ENCODE assay signal across 8 cellular contexts in the genomic region with DNA sequence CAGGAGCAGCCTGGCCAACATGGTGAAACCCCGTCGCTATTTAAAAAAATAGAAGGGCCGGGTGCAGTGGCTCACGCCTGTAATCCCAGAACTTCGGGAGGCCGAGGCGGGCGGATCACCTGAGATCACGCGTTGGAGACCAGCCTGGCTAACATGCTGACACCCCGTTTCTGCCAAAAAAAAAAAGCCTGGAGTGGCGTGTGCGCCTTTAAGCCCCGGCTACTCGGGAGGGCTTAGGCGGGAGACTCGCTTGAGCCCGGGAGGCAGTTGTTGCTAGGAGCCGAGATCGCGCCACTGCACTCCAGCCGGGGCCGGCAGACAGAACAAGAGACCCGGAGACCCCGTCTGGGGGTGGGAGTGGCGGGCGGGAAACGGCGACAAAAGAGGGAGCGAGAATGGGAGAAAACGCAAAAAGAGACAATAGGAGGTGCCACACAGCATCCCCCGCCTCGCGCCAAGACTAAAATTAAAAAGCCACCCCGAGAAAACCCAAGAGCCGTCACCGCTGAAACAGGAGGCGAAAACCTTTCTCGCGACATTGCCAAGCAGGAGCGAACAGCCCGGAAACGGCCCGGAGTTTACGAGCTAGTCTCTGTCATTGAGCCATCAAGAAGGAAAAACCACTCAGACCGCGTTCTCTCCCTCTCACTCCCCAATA. TPM values are rescaled to one million over a fixed set of nuclear protein-coding genes. Genes with fewer than 3 reads are reported as not detected.
DNase-seq lines count a peak whose midpoint lies in the region; ATAC-seq and TF ChIP-seq lines count a peak whose summit lies in the region.
"Not testable (repeated sequence)": the region's sequence is repeated elsewhere in the genome, so short reads cannot be mapped to it uniquely, and the experiment has no call there.

No MANE protein-coding gene starts in this region.

- H3K27ac Mint-ChIP-seq in T-helper 17 cell = peak overlapping the region; percentile 70
- peak overlapping the region; percentile 81 for H3K27ac Mint-ChIP-seq in activated naive CD8-positive, alpha-beta T cell

- not testable (repeated sequence) for H3K9me3 Mint-ChIP-seq in activated naive CD8-positive, alpha-beta T cell (ENCODE audit: low read depth)

- H2AFZ ChIP-seq in ACC112 (ENCODE audit: low read length, unreplicated experiment) = not testable (repeated sequence)

- peak overlapping the region; percentile 77 for H3K4me3 Mint-ChIP-seq in T-helper 17 cell
- peak overlapping the region; percentile 81 for H3K4me3 Mint-ChIP-seq in activated naive CD8-positive, alpha-beta T cell

- H3K4me1 ChIP-seq in ACC112 (ENCODE audit: control insufficient read depth, insufficient read depth, low read length, unreplicated experiment) = not testable (repeated sequence)

- not testable (repeated sequence) for H3K4me3 ChIP-seq in ACC112 (ENCODE audit: low read depth, low read length)
- H3K4me3 ChIP-seq in fibroblast of villous mesenchyme (ENCODE audit: low read depth, low read length) = peak overlapping the region; percentile 43

- not testable (repeated sequence) for H3K4me1 Mint-ChIP-seq in T-helper 17 cell; activated naive CD8-positive, alpha-beta T cell (ENCODE audit: low read depth)

- H3K27ac ChIP-seq in ACC112 (ENCODE audit: low read depth, low read length) = peak overlapping the region; percentile 26; the same call in 1 of the 2 replicates

- not testable (repeated sequence) for H3K9me3 ChIP-seq in T-helper 17 cell (ENCODE audit: control insufficient read depth, low read length, poor library complexity, severe bottlenecking)

- H3K36me3 ChIP-seq in ACC112 (ENCODE audit: insufficient read depth, low read length) = not testable (repeated sequence)

- H3K79me2 ChIP-seq in ACC112 (ENCODE audit: control insufficient read depth, insufficient read depth, low read length, unreplicated experiment) = not testable (repeated sequence)

- H3K27me3 Mint-ChIP-seq in T-helper 17 cell; activated naive CD8-positive, alpha-beta T cell: not testable (repeated sequence)

- H3K36me3 Mint-ChIP-seq in T-helper 17 cell (ENCODE audit: low read depth); activated naive CD8-positive, alpha-beta T cell: not testable (repeated sequence)

- not testable (repeated sequence) for TF ChIP-seq CTCF in fibroblast of villous mesenchyme (IDR thresholded peaks at IDR 0.05; ENCODE audit: insufficient read depth, low read depth, low read length)

- ATAC-seq in GM21390 (IDR thresholded peaks at IDR 0.05; ENCODE audit: unreplicated experiment) (peak; percentile 19), HG03460 (IDR thresholded peaks at IDR 0.05; ENCODE audit: unreplicated experiment) (peak; percentile 39), T-helper 17 cell (peak; percentile 5)

- H3K27me3 ChIP-seq in ACC112 (ENCODE audit: insufficient read depth, low read length) = not testable (repeated sequence)

- DNase-seq in T-helper 17 cell (peak in 2 of 3 donors; percentile 9 to 20), mucosa of gallbladder (ENCODE audit: low spot score) (peak; percentile 11)
- not testable (repeated sequence) for DNase-seq in fibroblast of villous mesenchyme (ENCODE audit: low read depth)
- peak in 3 of 4 experiments; percentile 36 to 73 (median 71) for DNase-seq in stimulated activated CD4-positive, alpha-beta T cell treated with anti-CD3 and anti-CD28 coated beads, Interleukin-1b, Interleukin-23, amount 100 ng/mL, for 24 hours (ENCODE audit: low read depth in 4 of 4, low spot score in 1 of 4)

RNA-seq across cellular contexts. Expression of gene GRAPL, which starts 15.5 kb away (rescaled TPM):
- total RNA-seq in T-helper 17 cell (10 to 100 TPM; 17.5 to 21.0 TPM), fibroblast of villous mesenchyme (0.43 TPM in 1 of 2 replicates, not detected in the other), mucosa of gallbladder (9.2 TPM)
